ENCODE assay signal across 8 cellular contexts in the genomic region with DNA sequence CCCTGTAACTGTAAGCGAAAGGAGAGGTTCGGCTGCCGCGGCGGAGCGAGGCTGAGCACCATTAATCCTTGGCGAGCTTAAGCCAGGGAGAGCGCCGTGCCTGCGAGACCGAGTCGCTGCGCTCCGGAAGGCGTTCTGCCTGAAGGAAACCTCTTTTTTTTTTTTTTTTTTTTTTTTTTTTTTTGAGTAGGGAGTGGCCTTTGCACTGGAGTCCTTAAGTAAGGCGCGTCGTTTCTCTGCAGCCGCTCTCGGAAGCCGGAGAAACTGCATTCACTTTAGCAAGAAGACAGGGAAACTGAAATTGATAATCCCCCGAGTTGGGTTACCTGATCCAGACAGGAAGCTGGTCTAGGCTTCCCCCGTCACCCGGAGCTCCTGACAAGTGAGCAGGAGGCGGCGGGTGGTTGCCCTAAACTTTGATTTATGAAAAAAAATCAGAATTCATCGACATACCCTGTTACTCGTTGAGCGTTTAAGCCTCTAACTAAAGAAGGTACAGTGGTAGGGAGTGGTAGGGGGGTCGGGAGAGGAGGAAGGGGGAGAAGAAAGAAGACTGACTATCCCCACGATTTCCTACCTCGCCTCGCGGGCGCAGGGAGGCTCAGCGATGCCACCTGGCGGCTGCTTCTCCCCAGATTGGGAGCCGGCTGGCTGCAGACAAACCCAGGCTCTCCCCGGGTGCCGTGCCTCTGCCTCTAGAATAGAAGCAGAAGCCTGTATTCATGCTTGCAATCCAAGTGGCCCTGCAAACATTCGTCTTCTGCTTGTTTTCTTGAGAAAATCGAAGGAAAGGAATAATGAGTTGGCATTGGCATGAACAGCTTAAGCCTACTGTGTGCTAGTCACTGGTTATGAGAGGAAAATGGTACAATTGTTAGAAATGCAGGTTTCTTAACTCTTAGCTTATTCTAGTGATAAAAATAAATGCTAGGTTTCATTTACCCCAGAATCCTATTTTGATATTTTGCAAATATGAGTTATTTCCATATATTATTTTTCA. TPM values are rescaled to one million over a fixed set of nuclear protein-coding genes. Genes with fewer than 3 reads are reported as not detected.
DNase-seq lines count a peak whose midpoint lies in the region; ATAC-seq and TF ChIP-seq lines count a peak whose summit lies in the region.

No MANE protein-coding gene starts in this region.

- H3K27me3 Mint-ChIP-seq in chondrocyte (ENCODE audit: low read depth), result no peaks in the 10 kb centered on the region

- H3K4me1 Mint-ChIP-seq in chondrocyte (ENCODE audit: low read depth), result peaks cover 24% of the 10 kb centered on the region

- H3K27me3 ChIP-seq in BE2C (no peaks in the 10 kb centered on the region), layer of hippocampus (ENCODE audit: control insufficient read depth, insufficient read depth, low read length) (no peaks in the 10 kb centered on the region)

- no peaks in the 10 kb centered on the region for H3K36me3 Mint-ChIP-seq in chondrocyte (ENCODE audit: low read depth)

- H3K27ac Mint-ChIP-seq in chondrocyte (ENCODE audit: unreplicated experiment), result peak overlapping the region; percentile 96

- DNase-seq in BE2C (peak; percentile 92), NCI-H345 treated with DMSO at 0.1 percent for 48 hours (lab: John Stamatoyannopoulos, UW; ENCODE audit: unreplicated experiment) (peak; percentile 92), chondrocyte (ENCODE audit: low spot score) (no peak)
- DNase-seq in activated CD4-positive, alpha-beta T cell treated with anti-CD3 and anti-CD28 coated beads for 1 hour, result peak; percentile 59
- peak; percentile 64 to 79 for DNase-seq in stimulated activated CD4-positive, alpha-beta T cell treated with anti-CD3 and anti-CD28 coated beads, Interleukin-1b, Interleukin-23, amount 100 ng/mL, for 4 hours (ENCODE audit: low read depth in 2 of 2)

- H3K9me3 Mint-ChIP-seq in chondrocyte (ENCODE audit: low read depth), result peaks cover under 1% of the 10 kb centered on the region

- TF ChIP-seq CTCF in BE2C (IDR thresholded peaks at IDR 0.05; ENCODE audit: low read depth, low read length) (peak; percentile 87), chondrocyte (IDR thresholded peaks at IDR 0.05) (peak; percentile 97)

- H3K4me1 ChIP-seq in BE2C, result no peaks in the 10 kb centered on the region

- peak overlapping the region; percentile 98 for H3K4me3 Mint-ChIP-seq in chondrocyte (ENCODE audit: unreplicated experiment)

- H3K27ac ChIP-seq in layer of hippocampus (ENCODE audit: low read depth, low read length), result peak overlapping the region; percentile 68

- peak overlapping the region; percentile 86 for H3K4me3 ChIP-seq in BE2C (ENCODE audit: low read depth, low read length)

- ATAC-seq in GM19043 (IDR thresholded peaks at IDR 0.05; ENCODE audit: low read depth, unreplicated experiment) (peak; percentile 24), HG03342 (IDR thresholded peaks at IDR 0.05; ENCODE audit: unreplicated experiment) (peak; percentile 35)

- H3K36me3 ChIP-seq in BE2C, result no peaks in the 10 kb centered on the region

- H3K9me3 ChIP-seq in BE2C, result no peaks in the 10 kb centered on the region

RNA-seq across cellular contexts. Expression of gene SOX4, which starts 4.4 kb away (rescaled TPM):
- 37.2 TPM for polyA plus RNA-seq in BE2C (2012; ENCODE audit: insufficient read depth, insufficient read length, low read depth)
- 46.4 to 61.7 TPM (median 60.8 TPM) in 3 replicates for total RNA-seq in chondrocyte
